In the genomic region with DNA sequence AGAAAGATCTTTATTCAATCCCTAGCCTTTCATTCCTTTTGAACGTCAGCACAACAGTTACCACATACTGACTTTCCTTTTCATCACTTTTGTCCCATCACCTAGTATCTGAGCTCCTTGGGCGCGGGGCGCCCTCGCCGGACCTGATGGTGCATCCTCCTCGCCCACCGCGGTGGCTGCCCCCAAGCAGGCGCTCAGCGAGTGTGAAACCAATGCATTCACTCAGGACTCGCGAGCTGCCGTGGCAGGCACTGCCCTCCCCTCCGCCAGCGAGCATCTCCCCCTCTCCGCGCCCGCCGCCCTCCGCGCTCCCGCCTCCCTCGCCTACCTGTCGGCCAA, we compare ENCODE assay signal across 8 cellular contexts. TPM values are rescaled to one million over a fixed set of nuclear protein-coding genes. Genes with fewer than 3 reads are reported as not detected.
DNase-seq lines count a peak whose midpoint lies in the region; ATAC-seq and TF ChIP-seq lines count a peak whose summit lies in the region.

No MANE protein-coding gene starts in this region.

- no peaks in the 10 kb centered on the region for H3K36me3 ChIP-seq in hepatocyte (replicated peaks; ENCODE audit: insufficient read depth, low read depth)
- H3K36me3 ChIP-seq in testis (ENCODE audit: low read depth, missing control alignments), result no peaks in the 10 kb centered on the region

- H3K27me3 ChIP-seq in hepatocyte (no peaks in the 10 kb centered on the region), testis (no peaks in the 10 kb centered on the region)

- TF ChIP-seq CTCF in AG09309 (IDR thresholded peaks at IDR 0.05; ENCODE audit: control insufficient read depth, insufficient read depth, low read depth, low read length, missing control alignments) (no peak), hepatocyte (IDR thresholded peaks at IDR 0.05; ENCODE audit: poor library complexity) (no peak), testis (IDR thresholded peaks at IDR 0.05) (no peak)

- H3K9me3 ChIP-seq in hepatocyte (ENCODE audit: low read depth) (no peaks in the 10 kb centered on the region), testis (no peaks in the 10 kb centered on the region)

- DNase-seq in AG09309 (ENCODE audit: low read depth), result no peak
- no peak for DNase-seq in hepatocyte (ENCODE audit: low spot score)
- DNase-seq in testis, result peak; percentile 62
- no peak for DNase-seq in LoVo (ENCODE audit: low spot score)
- DNase-seq in NAMALWA (ENCODE audit: low spot score), result no peak
- no peak for DNase-seq in activated naive CD4-positive, alpha-beta T cell treated with anti-CD3 and anti-CD28 coated beads, Interleukin-2, amount 50 U/mL, for 16 hours

- intact Hi-C loops in testis (cut with DNase I; ENCODE audit: low total_unique reads), result no loop called here

- H3K4me3 ChIP-seq in AG09309 (ENCODE audit: control insufficient read depth, low read depth, low read length), result peak overlapping the region; percentile 83
- H3K4me3 ChIP-seq in hepatocyte, result peak overlapping the region; percentile 90
- H3K4me3 ChIP-seq in testis, result peak overlapping the region; percentile 89 to 92

- no peak for TF ChIP-seq POLR2A in testis (IDR thresholded peaks at IDR 0.05)

- peak overlapping the region; percentile 93 for H2AFZ ChIP-seq in hepatocyte

- H3K4me2 ChIP-seq in hepatocyte, result peak overlapping the region; percentile 96

- peaks cover 52% of the 10 kb centered on the region for H3K79me2 ChIP-seq in hepatocyte

- 0% methylated on average over 14 of the region's 25 CpGs for WGBS in hepatocyte (ENCODE audit: low lambda C conversion rate, missing lambda C conversion rate)
- 0 to 1% methylated on average over 15 to 19 of the region's 25 CpGs for WGBS in testis, 2 donors

- H3K9me2 ChIP-seq in hepatocyte (replicated peaks; ENCODE audit: insufficient read depth), result no peaks in the 10 kb centered on the region

- H3K4me1 ChIP-seq in hepatocyte (ENCODE audit: insufficient read depth) (peaks cover 9% of the 10 kb centered on the region), testis (peaks cover 18% of the 10 kb centered on the region)

- H4K20me1 ChIP-seq in hepatocyte (ENCODE audit: insufficient read depth, poor library complexity, severe bottlenecking), result peaks cover 47% of the 10 kb centered on the region

- peak; percentile 8 for ATAC-seq in GM21786 (IDR thresholded peaks at IDR 0.05; ENCODE audit: unreplicated experiment)
- ATAC-seq in SK-N-SH treated with all-trans-retinoic acid at 6 μM for 48 hours, result peak; percentile 50; the same call in 2 of the 3 replicates

- peak overlapping the region; percentile 94 for H3K27ac ChIP-seq in hepatocyte
- H3K27ac ChIP-seq in testis, result peak overlapping the region; percentile 75 to 89

TF ChIP-seq in SK-N-SH treated with all-trans-retinoic acid at 6 μM for 48 hours, 23 proteins besides CTCF, POLR2A, EP300 and RAD21:
- no peak for TF ChIP-seq TOX (CRISPR knock-in tag; IDR thresholded peaks at IDR 0.05; ENCODE audit: borderline replicate concordance)
- TF ChIP-seq, protein P1, sequence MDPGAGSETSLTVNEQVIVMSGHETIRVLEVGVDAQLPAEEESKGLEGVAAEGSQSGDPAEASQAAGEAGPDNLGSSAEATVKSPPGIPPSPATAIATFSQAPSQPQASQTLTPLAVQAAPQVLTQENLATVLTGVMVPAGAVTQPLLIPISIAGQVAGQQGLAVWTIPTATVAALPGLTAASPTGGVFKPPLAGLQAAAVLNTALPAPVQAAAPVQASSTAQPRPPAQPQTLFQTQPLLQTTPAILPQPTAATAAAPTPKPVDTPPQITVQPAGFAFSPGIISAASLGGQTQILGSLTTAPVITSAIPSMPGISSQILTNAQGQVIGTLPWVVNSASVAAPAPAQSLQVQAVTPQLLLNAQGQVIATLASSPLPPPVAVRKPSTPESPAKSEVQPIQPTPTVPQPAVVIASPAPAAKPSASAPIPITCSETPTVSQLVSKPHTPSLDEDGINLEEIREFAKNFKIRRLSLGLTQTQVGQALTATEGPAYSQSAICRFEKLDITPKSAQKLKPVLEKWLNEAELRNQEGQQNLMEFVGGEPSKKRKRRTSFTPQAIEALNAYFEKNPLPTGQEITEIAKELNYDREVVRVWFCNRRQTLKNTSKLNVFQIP (CRISPR knock-in tag; IDR thresholded peaks at IDR 0.05; ENCODE audit: borderline replicate concordance, low read depth), result no peak
- no peak for TF ChIP-seq PPARA (CRISPR knock-in tag; IDR thresholded peaks at IDR 0.05; ENCODE audit: borderline replicate concordance)
- TF ChIP-seq RARB (CRISPR knock-in tag; IDR thresholded peaks at IDR 0.05), result no peak
- TF ChIP-seq ZFP3 (CRISPR knock-in tag; IDR thresholded peaks at IDR 0.05), result no peak
- no peak for TF ChIP-seq ISL1 (CRISPR knock-in tag; IDR thresholded peaks at IDR 0.05)
- TF ChIP-seq, protein P2, sequence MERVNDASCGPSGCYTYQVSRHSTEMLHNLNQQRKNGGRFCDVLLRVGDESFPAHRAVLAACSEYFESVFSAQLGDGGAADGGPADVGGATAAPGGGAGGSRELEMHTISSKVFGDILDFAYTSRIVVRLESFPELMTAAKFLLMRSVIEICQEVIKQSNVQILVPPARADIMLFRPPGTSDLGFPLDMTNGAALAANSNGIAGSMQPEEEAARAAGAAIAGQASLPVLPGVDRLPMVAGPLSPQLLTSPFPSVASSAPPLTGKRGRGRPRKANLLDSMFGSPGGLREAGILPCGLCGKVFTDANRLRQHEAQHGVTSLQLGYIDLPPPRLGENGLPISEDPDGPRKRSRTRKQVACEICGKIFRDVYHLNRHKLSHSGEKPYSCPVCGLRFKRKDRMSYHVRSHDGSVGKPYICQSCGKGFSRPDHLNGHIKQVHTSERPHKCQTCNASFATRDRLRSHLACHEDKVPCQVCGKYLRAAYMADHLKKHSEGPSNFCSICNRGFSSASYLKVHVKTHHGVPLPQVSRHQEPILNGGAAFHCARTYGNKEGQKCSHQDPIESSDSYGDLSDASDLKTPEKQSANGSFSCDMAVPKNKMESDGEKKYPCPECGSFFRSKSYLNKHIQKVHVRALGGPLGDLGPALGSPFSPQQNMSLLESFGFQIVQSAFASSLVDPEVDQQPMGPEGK (CRISPR knock-in tag; IDR thresholded peaks at IDR 0.05; ENCODE audit: borderline replicate concordance), result no peak
- TF ChIP-seq TSHZ2 (CRISPR knock-in tag; IDR thresholded peaks at IDR 0.05), result no peak
- TF ChIP-seq CSRNP3 (CRISPR knock-in tag; IDR thresholded peaks at IDR 0.05), result no peak

RNA-seq across cellular contexts. Expression of gene KLHL11, which starts 0.8 kb away (rescaled TPM):
- total RNA-seq in hepatocyte (21.5 and 25.2 TPM in 2 replicates), testis (10 to 100 TPM; 61.3 to 70.2 TPM)
- polyA plus RNA-seq in hepatocyte (9.0 and 10.0 TPM in 2 replicates), testis (ENCODE audit: insufficient read depth, low read depth, low replicate concordance) (28.2 TPM)

RNA-seq across cellular contexts. Expression of gene KLHL10, which starts 26.8 kb away (rescaled TPM):
- total RNA-seq in hepatocyte (0.43 TPM in 1 of 2 replicates, not detected in the other), testis (10 to 100 TPM; 31.8 to 76.3 TPM)
- polyA plus RNA-seq in hepatocyte (not detected in 2 replicates), testis (ENCODE audit: insufficient read depth, low read depth, low replicate concordance) (130 TPM)

RNA-seq across cellular contexts. Expression of gene NT5C3B, which starts 28.4 kb away (rescaled TPM):
- total RNA-seq in hepatocyte (47.7 and 51.8 TPM in 2 replicates), testis (10 to 100 TPM; 61.9 to 74.3 TPM)
- polyA plus RNA-seq in hepatocyte (85.1 and 87.8 TPM in 2 replicates), testis (ENCODE audit: insufficient read depth, low read depth, low replicate concordance) (214 TPM)

RNA-seq across cellular contexts. Expression of gene FKBP10, which starts 51.7 kb away (rescaled TPM):
- total RNA-seq in hepatocyte (239 and 290 TPM in 2 replicates), testis (10 to 100 TPM; 31.4 to 36.5 TPM)
- polyA plus RNA-seq in hepatocyte (88.0 and 92.0 TPM in 2 replicates), testis (ENCODE audit: insufficient read depth, low read depth, low replicate concordance) (37.8 TPM)

RNA-seq across cellular contexts. Expression of gene P3H4, which starts 52.7 kb away (rescaled TPM):
- total RNA-seq in hepatocyte, result 62.6 and 66.2 TPM in 2 replicates
- polyA plus RNA-seq in hepatocyte, result 109 and 110 TPM in 2 replicates
- total RNA-seq in testis, result 10 to 100 TPM in 1 of 2 donors, 1 to 10 TPM in 1; 9.9 to 13.9 TPM
- 6.9 TPM for polyA plus RNA-seq in testis (ENCODE audit: insufficient read depth, low read depth, low replicate concordance)

Comparison
In these comparisons a context has a peak if more than half of its experiments do, and no peak if none do; other contexts are left out.
1. RNA of gene KLHL10, which starts 26.8 kb away (total RNA-seq): 31.8 to 76.3 TPM in testis; 0.43 TPM in hepatocyte; every median in the first group is over 10 times any median in the second.
2. Peak in every context shown above with its lines, with median percentiles within 50 percentile points of each other: H3K4me3 ChIP-seq.